ENCODE assay signal across 8 cellular contexts in the genomic region with DNA sequence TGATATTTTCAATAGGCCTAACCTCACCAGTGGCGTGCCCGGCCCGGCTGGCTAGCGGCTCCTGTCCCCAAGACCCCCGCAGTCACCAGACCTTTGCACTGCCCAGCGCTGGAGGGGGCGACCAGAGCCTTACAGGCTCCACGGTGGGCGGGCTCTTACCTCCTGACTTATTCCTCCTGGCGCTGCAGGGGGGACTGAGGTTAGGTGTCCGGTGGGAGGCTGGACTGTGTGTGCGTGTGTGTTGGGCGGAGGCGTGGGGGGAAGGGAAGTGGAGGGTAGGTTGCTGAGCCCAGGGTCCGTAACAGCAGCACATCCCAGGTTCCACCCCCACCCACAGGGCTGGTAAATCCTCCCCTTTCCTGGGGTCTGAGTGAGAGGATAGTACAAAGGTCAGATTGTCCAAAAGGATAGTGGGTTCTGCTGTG. TPM values are rescaled to one million over a fixed set of nuclear protein-coding genes. Genes with fewer than 3 reads are reported as not detected.
DNase-seq lines count a peak whose midpoint lies in the region; ATAC-seq and TF ChIP-seq lines count a peak whose summit lies in the region.

No MANE protein-coding gene starts in this region.

- H3K9me3 ChIP-seq in MM.1S (replicated peaks; ENCODE audit: insufficient read depth, low read length) (no peaks in the 10 kb centered on the region), thyroid gland (no peaks in the 10 kb centered on the region)

- H3K4me3 ChIP-seq in MM.1S (ENCODE audit: low read length) (no peak overlapping the region; the same call in 1 of the 2 replicates), epithelial cell of proximal tubule (ENCODE audit: low read depth, low read length) (peak overlapping the region; percentile 73), thyroid gland (replicated peaks in 1 of 3) (peak overlapping the region in 2 of 3 donors; percentile 62 to 77)

- WGBS in thyroid gland, 2 donors: 19 to 29% methylated on average over 15 of the region's 15 CpGs

- no peak overlapping the region for H3K27ac ChIP-seq in MM.1S (ENCODE audit: low read length)
- H3K27ac ChIP-seq in thyroid gland: peak overlapping the region; percentile 80 to 92 (median 83)

- no peaks in the 10 kb centered on the region for H3F3A ChIP-seq in MM.1S (ENCODE audit: insufficient read depth, low read length)

- H2AFZ ChIP-seq in MM.1S (ENCODE audit: low read length): peak overlapping the region; percentile 77; the same call in 1 of the 2 replicates

- H3K27me3 ChIP-seq in MM.1S (replicated peaks; ENCODE audit: insufficient read depth, low read length) (peaks cover 6% of the 10 kb centered on the region; the same call in 1 of the 2 replicates), thyroid gland (no peaks in the 10 kb centered on the region)

- no peaks in the 10 kb centered on the region for H3K9me2 ChIP-seq in MM.1S (replicated peaks; ENCODE audit: insufficient read depth, low read length)

- peaks cover 23% of the 10 kb centered on the region for H3K4me1 Mint-ChIP-seq in mesothelial cell of epicardium

- H3K36me3 ChIP-seq in MM.1S (replicated peaks; ENCODE audit: insufficient read depth, low read length) (no peaks in the 10 kb centered on the region), thyroid gland (no peaks in the 10 kb centered on the region)

- H3K9ac ChIP-seq in MM.1S (ENCODE audit: low read length): no peak overlapping the region

- H4K20me1 ChIP-seq in MM.1S (ENCODE audit: insufficient read depth, low read length): no peaks in the 10 kb centered on the region

- TF ChIP-seq POLR2A in thyroid gland (IDR thresholded peaks at IDR 0.05): no peak

- H3K27me3 Mint-ChIP-seq in mesothelial cell of epicardium (ENCODE audit: low read depth): peaks cover 72% of the 10 kb centered on the region

- intact Hi-C loops in thyroid gland (cut with DNase I): no loop called here

- DNase-seq in MM.1S (no peak), epithelial cell of proximal tubule (ENCODE audit: low read depth) (no peak), mesothelial cell of epicardium (ENCODE audit: low spot score in 2 of 2, unreplicated experiment in 2 of 2) (peak; percentile 21 to 40), thyroid gland (no peak)
- no peak for DNase-seq in activated effector memory CD4-positive, alpha-beta T cell treated with Interleukin-2 at 50 U/mL for 16 hours

- H3K79me2 ChIP-seq in MM.1S (ENCODE audit: low read length): no peaks in the 10 kb centered on the region

- H3K36me3 Mint-ChIP-seq in mesothelial cell of epicardium: no peaks in the 10 kb centered on the region

- TF ChIP-seq CTCF in MM.1S (IDR thresholded peaks at IDR 0.05; ENCODE audit: low read length) (no peak), epithelial cell of proximal tubule (conservative IDR thresholded peaks at IDR 0.05; ENCODE audit: low read depth, low read length) (no peak), mesothelial cell of epicardium (IDR thresholded peaks at IDR 0.05; ENCODE audit: unreplicated experiment) (no peak), thyroid gland (IDR thresholded peaks at IDR 0.05) (no peak)

- H3K4me1 ChIP-seq in MM.1S (ENCODE audit: low read length) (no peaks in the 10 kb centered on the region), thyroid gland (peaks cover 0 to 4% of the 10 kb centered on the region in 2 donors)

- no peak for ATAC-seq in HG03196 (IDR thresholded peaks at IDR 0.05; ENCODE audit: unreplicated experiment)
- ATAC-seq in GM21526 (IDR thresholded peaks at IDR 0.05; ENCODE audit: low FRiP score, unreplicated experiment): no peak
- no peak for ATAC-seq in GM19035 (IDR thresholded peaks at IDR 0.05; ENCODE audit: unreplicated experiment)

- H3K9me3 Mint-ChIP-seq in mesothelial cell of epicardium: no peaks in the 10 kb centered on the region

- H3K27ac Mint-ChIP-seq in mesothelial cell of epicardium: no peak overlapping the region

- H3K4me2 ChIP-seq in MM.1S (ENCODE audit: low read depth, low read length): peak overlapping the region; percentile 75; the same call in 1 of the 2 replicates

- H3K4me3 Mint-ChIP-seq in mesothelial cell of epicardium: peak overlapping the region; percentile 65

RNA-seq across cellular contexts. Expression of a gene that starts 27.5 kb away (rescaled TPM):
- total RNA-seq in epithelial cell of proximal tubule (2.1 and 11.8 TPM in 2 replicates), mesothelial cell of epicardium (2.1 to 3.4 TPM (median 2.4 TPM) in 3 replicates), thyroid gland (10 to 100 TPM; 11.1 to 33.2 (median 13.4) TPM)

Comparison
In these comparisons a context has a peak if more than half of its experiments do, and no peak if none do; other contexts are left out.
1. DNase-seq: peak in mesothelial cell of epicardium (2 of 2); none in MM.1S (single experiment), epithelial cell of proximal tubule (single experiment), thyroid gland (0 of 2) and activated effector memory CD4-positive, alpha-beta T cell treated with Interleukin-2 at 50 U/mL for 16 hours (single experiment).